ENCODE assay signal across 1 cellular context in genomic region chr7:75624134-75624832, GRCh38.
TF ChIP-seq lines count a peak whose summit lies in the region.

No MANE protein-coding gene starts in this region.

TF ChIP-seq in GM23338, 12 proteins besides CTCF, POLR2A, EP300 and RAD21 (continued from another document):
- TF ChIP-seq ZNF462 (CRISPR knock-in tag; IDR thresholded peaks at IDR 0.05), result no peak
- TF ChIP-seq STAT1 (IDR thresholded peaks at IDR 0.05; ENCODE audit: unreplicated experiment), result no peak
TF ChIP-seq in GM23338: peak in this region for 0.
